18 cellular contexts compared by ENCODE assay signal in the genomic region with DNA sequence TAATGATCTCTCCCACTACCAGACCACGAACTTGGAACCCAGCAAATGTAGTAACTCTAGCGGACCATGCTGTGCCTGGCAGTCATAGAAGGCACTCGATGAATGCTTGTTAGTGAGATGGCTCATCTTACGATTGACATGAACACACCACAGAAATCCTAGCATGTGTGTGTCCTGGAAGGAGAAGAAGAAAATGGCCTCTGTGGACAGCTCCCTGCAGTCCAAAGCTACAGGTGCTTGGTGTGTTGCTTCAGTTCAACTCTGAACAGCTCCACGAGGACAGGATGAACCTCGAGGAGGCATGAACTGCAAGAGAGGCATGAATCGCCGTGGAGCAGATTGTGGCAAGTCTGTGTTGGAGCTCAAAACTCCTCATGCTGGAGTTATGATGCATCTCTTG.
DNase-seq lines count a peak whose midpoint lies in the region; ATAC-seq and TF ChIP-seq lines count a peak whose summit lies in the region.
"Had no signal": no experiment of that assay in that cellular context is flagged by ENCODE, and none has a peak within 500 bp of the region (broad histone marks: within the 10 kb centered on the region; RNA-seq: fewer than 3 reads in every experiment).

No MANE protein-coding gene starts in this region.

- peak; percentile 65 for ATAC-seq in SK-N-SH treated with all-trans-retinoic acid at 6 μM for 48 hours
- ATAC-seq: Panc1 had no signal

- H3K4me1 Mint-ChIP-seq in progenitor cell of endocrine pancreas (ENCODE audit: low read depth) = peaks cover 10% of the 10 kb centered on the region

- H3K9me3 ChIP-seq in esophagus muscularis mucosa = no peaks in the 10 kb centered on the region
- H3K9me3 ChIP-seq in testis = no peaks in the 10 kb centered on the region
- H3K9me3 ChIP-seq: BE2C had no signal

- H3K36me3 ChIP-seq in esophagus muscularis mucosa (no peaks in the 10 kb centered on the region), testis (ENCODE audit: low read depth, missing control alignments) (no peaks in the 10 kb centered on the region)
- H3K36me3 ChIP-seq: BE2C had no signal

- H3K9me3 Mint-ChIP-seq in progenitor cell of endocrine pancreas (ENCODE audit: low read depth) = no peaks in the 10 kb centered on the region
- H3K9me3 Mint-ChIP-seq: CD4-positive, alpha-beta T cell had no signal

- H3K27ac ChIP-seq in esophagus muscularis mucosa (replicated peaks in 1 of 4) (no peak overlapping the region), testis (no peak overlapping the region)
- H3K27ac ChIP-seq: 22Rv1 had no signal

- TF ChIP-seq POLR2A in esophagus muscularis mucosa (IDR thresholded peaks at IDR 0.05; ENCODE audit: low read depth) (no peak), testis (IDR thresholded peaks at IDR 0.05) (no peak)

- peaks cover 7 to 10% (median 9%) of the 10 kb centered on the region in 4 donors for H3K4me1 ChIP-seq in esophagus muscularis mucosa
- no peaks in the 10 kb centered on the region for H3K4me1 ChIP-seq in testis
- H3K4me1 ChIP-seq: BE2C had no signal

- TF ChIP-seq CTCF in esophagus muscularis mucosa (IDR thresholded peaks at IDR 0.05) (no peak), testis (IDR thresholded peaks at IDR 0.05) (no peak), progenitor cell of endocrine pancreas (IDR thresholded peaks at IDR 0.05; ENCODE audit: unreplicated experiment) (no peak)

- H3K4me3 ChIP-seq in esophagus muscularis mucosa (no peak overlapping the region), testis (no peak overlapping the region)

- intact Hi-C loops in esophagus muscularis mucosa (cut with DNase I) = no loop called here
- intact Hi-C loops in testis (cut with DNase I; ENCODE audit: low total_unique reads) = no loop called here

- DNase-seq in NCI-H2107 treated with DMSO at 0.1 percent for 48 hours (lab: John Stamatoyannopoulos, UW; ENCODE audit: unreplicated experiment) = peak; percentile 9
- no peak for DNase-seq in NCI-H2107 (lab: John Stamatoyannopoulos, UW)
- DNase-seq in esophagus muscularis mucosa (ENCODE audit: extremely low spot score) = peak; percentile 29
- peak; percentile 70 for DNase-seq in testis
- no peak for DNase-seq in NCI-H1694 (lab: John Stamatoyannopoulos, UW)
- DNase-seq in progenitor cell of endocrine pancreas (ENCODE audit: low spot score, unreplicated experiment) = no peak
- no peak for DNase-seq in glomerular visceral epithelial cell (ENCODE audit: extremely low spot score)
- DNase-seq: BE2C; CD4-positive, alpha-beta T cell; DMS53; H7; NCI-H1417 treated with DMSO at 0.1 percent for 48 hours; NCI-H2029 treated with DMSO at 0.1 percent for 48 hours; NCI-H510A; SHP77 treated with DMSO at 0.1 percent for 48 hours had no signal

- no peak overlapping the region for H3K4me3 Mint-ChIP-seq in progenitor cell of endocrine pancreas (ENCODE audit: low read depth)
- H3K4me3 Mint-ChIP-seq: CD4-positive, alpha-beta T cell had no signal

- no peak for TF ChIP-seq EP300 in esophagus muscularis mucosa (IDR thresholded peaks at IDR 0.05)

- no peak overlapping the region for H3K27ac Mint-ChIP-seq in progenitor cell of endocrine pancreas
- H3K27ac Mint-ChIP-seq: CD4-positive, alpha-beta T cell had no signal

- H3K27me3 ChIP-seq in esophagus muscularis mucosa (no peaks in the 10 kb centered on the region), testis (no peaks in the 10 kb centered on the region)
- H3K27me3 ChIP-seq: BE2C had no signal

- no peaks in the 10 kb centered on the region for H3K36me3 Mint-ChIP-seq in progenitor cell of endocrine pancreas (ENCODE audit: insufficient read depth)

- H3K27me3 Mint-ChIP-seq in progenitor cell of endocrine pancreas = no peaks in the 10 kb centered on the region
- H3K27me3 Mint-ChIP-seq: CD4-positive, alpha-beta T cell had no signal

- WGBS in esophagus muscularis mucosa = 83% methylated on average over 8 of the region's 8 CpGs
- 78 to 80% methylated on average over 8 of the region's 8 CpGs for WGBS in testis, 2 donors

TF ChIP-seq in SK-N-SH treated with all-trans-retinoic acid at 6 μM for 48 hours, 23 proteins besides CTCF, POLR2A, EP300 and RAD21:
- TF ChIP-seq, protein P1, sequence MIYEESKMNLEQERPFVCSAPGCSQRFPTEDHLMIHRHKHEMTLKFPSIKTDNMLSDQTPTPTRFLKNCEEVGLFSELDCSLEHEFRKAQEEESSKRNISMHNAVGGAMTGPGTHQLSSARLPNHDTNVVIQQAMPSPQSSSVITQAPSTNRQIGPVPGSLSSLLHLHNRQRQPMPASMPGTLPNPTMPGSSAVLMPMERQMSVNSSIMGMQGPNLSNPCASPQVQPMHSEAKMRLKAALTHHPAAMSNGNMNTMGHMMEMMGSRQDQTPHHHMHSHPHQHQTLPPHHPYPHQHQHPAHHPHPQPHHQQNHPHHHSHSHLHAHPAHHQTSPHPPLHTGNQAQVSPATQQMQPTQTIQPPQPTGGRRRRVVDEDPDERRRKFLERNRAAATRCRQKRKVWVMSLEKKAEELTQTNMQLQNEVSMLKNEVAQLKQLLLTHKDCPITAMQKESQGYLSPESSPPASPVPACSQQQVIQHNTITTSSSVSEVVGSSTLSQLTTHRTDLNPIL (CRISPR knock-in tag; IDR thresholded peaks at IDR 0.05; ENCODE audit: low read depth) = no peak
- TF ChIP-seq, protein P2, sequence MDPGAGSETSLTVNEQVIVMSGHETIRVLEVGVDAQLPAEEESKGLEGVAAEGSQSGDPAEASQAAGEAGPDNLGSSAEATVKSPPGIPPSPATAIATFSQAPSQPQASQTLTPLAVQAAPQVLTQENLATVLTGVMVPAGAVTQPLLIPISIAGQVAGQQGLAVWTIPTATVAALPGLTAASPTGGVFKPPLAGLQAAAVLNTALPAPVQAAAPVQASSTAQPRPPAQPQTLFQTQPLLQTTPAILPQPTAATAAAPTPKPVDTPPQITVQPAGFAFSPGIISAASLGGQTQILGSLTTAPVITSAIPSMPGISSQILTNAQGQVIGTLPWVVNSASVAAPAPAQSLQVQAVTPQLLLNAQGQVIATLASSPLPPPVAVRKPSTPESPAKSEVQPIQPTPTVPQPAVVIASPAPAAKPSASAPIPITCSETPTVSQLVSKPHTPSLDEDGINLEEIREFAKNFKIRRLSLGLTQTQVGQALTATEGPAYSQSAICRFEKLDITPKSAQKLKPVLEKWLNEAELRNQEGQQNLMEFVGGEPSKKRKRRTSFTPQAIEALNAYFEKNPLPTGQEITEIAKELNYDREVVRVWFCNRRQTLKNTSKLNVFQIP (CRISPR knock-in tag; IDR thresholded peaks at IDR 0.05; ENCODE audit: borderline replicate concordance, low read depth) = no peak
- TF ChIP-seq ZC3H10 (CRISPR knock-in tag; IDR thresholded peaks at IDR 0.05) (no peak), ZNF8 (CRISPR knock-in tag; IDR thresholded peaks at IDR 0.05) (no peak), ISL1 (CRISPR knock-in tag; IDR thresholded peaks at IDR 0.05) (no peak), ARNTL (CRISPR knock-in tag; IDR thresholded peaks at IDR 0.05; ENCODE audit: borderline replicate concordance, low read depth) (no peak), RARB (CRISPR knock-in tag; IDR thresholded peaks at IDR 0.05) (no peak), CSDC2 (CRISPR knock-in tag; IDR thresholded peaks at IDR 0.05) (no peak), ZFP30 (CRISPR knock-in tag; IDR thresholded peaks at IDR 0.05) (no peak), TOX (CRISPR knock-in tag; IDR thresholded peaks at IDR 0.05; ENCODE audit: borderline replicate concordance) (no peak), ZFP3 (CRISPR knock-in tag; IDR thresholded peaks at IDR 0.05) (no peak), ZNF70 (CRISPR knock-in tag; IDR thresholded peaks at IDR 0.05) (no peak), PPARA (CRISPR knock-in tag; IDR thresholded peaks at IDR 0.05; ENCODE audit: borderline replicate concordance) (no peak), BACH2 (CRISPR knock-in tag; IDR thresholded peaks at IDR 0.05; ENCODE audit: borderline replicate concordance) (no peak)
- TF ChIP-seq, protein P3, sequence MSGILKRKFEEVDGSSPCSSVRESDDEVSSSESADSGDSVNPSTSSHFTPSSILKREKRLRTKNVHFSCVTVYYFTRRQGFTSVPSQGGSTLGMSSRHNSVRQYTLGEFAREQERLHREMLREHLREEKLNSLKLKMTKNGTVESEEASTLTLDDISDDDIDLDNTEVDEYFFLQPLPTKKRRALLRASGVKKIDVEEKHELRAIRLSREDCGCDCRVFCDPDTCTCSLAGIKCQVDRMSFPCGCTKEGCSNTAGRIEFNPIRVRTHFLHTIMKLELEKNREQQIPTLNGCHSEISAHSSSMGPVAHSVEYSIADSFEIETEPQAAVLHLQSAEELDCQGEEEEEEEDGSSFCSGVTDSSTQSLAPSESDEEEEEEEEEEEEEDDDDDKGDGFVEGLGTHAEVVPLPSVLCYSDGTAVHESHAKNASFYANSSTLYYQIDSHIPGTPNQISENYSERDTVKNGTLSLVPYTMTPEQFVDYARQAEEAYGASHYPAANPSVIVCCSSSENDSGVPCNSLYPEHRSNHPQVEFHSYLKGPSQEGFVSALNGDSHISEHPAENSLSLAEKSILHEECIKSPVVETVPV (CRISPR knock-in tag; IDR thresholded peaks at IDR 0.05) = no peak

Comparison
In these comparisons a context has a peak if more than half of its experiments do, and no peak if none do; other contexts are left out.
1. DNase-seq: peak in NCI-H2107 treated with DMSO at 0.1 percent for 48 hours (single experiment), esophagus muscularis mucosa (single experiment) and testis (single experiment); none in NCI-H2107 (single experiment), NCI-H1694 (single experiment), progenitor cell of endocrine pancreas (single experiment) and glomerular visceral epithelial cell (single experiment).